ENCODE assay signal across 12 cellular contexts in genomic region chr11:8234425-8234821, GRCh38. TPM values are rescaled to one million over a fixed set of nuclear protein-coding genes. Genes with fewer than 3 reads are reported as not detected.
DNase-seq lines count a peak whose midpoint lies in the region; ATAC-seq, FAIRE-seq and TF ChIP-seq lines count a peak whose summit lies in the region.
"Had no signal": no experiment of that assay in that cellular context is flagged by ENCODE, and none has a peak within 500 bp of the region (broad histone marks: within the 10 kb centered on the region; RNA-seq: fewer than 3 reads in every experiment).

No MANE protein-coding gene starts in this region.

- TF ChIP-seq CTCF in brain microvascular endothelial cell (IDR thresholded peaks at IDR 0.05; ENCODE audit: low read depth, low read length, missing control alignments), result peak; percentile 21

- peak overlapping the region; percentile 47 for H3K14ac ChIP-seq in neuronal stem cell (ENCODE audit: low read length)

- H3K9me3 ChIP-seq in neuronal stem cell (replicated peaks in 1 of 2; ENCODE audit: control insufficient read depth in 2 of 2, insufficient read depth in 1 of 2, low read depth in 1 of 2, low read length in 2 of 2), result no peaks in the 10 kb centered on the region
- H3K9me3 ChIP-seq: Caco-2 had no signal

- peaks cover 4% of the 10 kb centered on the region for H3K79me1 ChIP-seq in neuronal stem cell (ENCODE audit: low read depth, low read length)

- no peaks in the 10 kb centered on the region for H3K27me3 ChIP-seq in brain microvascular endothelial cell (replicated peaks)
- peaks cover 0 to 48% (median 0%) of the 10 kb centered on the region in 3 experiments for H3K27me3 ChIP-seq in neuronal stem cell (ENCODE audit: control insufficient read depth in 3 of 3, insufficient read depth in 3 of 3, low read depth in 1 of 3, low read length in 3 of 3)

- H3K4me3 Mint-ChIP-seq in activated CD8-positive, alpha-beta memory T cell treated with anti-CD3 and anti-CD28 coated beads, Interleukin-2, amount 10 ng/mL, durations not matched to agents 7 days and 5 days, result no peak overlapping the region

- H3K23ac ChIP-seq in neuronal stem cell (ENCODE audit: low read depth, low read length, poor library complexity), result no peak overlapping the region

- no peak overlapping the region for H2BK5ac ChIP-seq in neuronal stem cell (ENCODE audit: low read length)

- H3K4ac ChIP-seq in neuronal stem cell (ENCODE audit: low read length), result no peak overlapping the region

- peak overlapping the region; percentile 89 for H2AK5ac ChIP-seq in neuronal stem cell (ENCODE audit: low read depth, low read length)

- H3K27me3 Mint-ChIP-seq in activated CD8-positive, alpha-beta memory T cell treated with anti-CD3 and anti-CD28 coated beads, Interleukin-2, amount 10 ng/mL, durations not matched to agents 7 days and 5 days, result no peaks in the 10 kb centered on the region

- H3K18ac ChIP-seq in neuronal stem cell (ENCODE audit: low read length), result peak overlapping the region; percentile 40

- FAIRE-seq in HTR-8/SVneo (lab: Jason Lieb, UNC), result no peak

- no peak overlapping the region for H4K8ac ChIP-seq in neuronal stem cell (ENCODE audit: low read depth, low read length)

- no peaks in the 10 kb centered on the region for H3K4me1 Mint-ChIP-seq in activated CD8-positive, alpha-beta memory T cell treated with anti-CD3 and anti-CD28 coated beads, Interleukin-2, amount 10 ng/mL, durations not matched to agents 7 days and 5 days

- H3K36me3 Mint-ChIP-seq in activated CD8-positive, alpha-beta memory T cell treated with anti-CD3 and anti-CD28 coated beads, Interleukin-2, amount 10 ng/mL, durations not matched to agents 7 days and 5 days, result no peaks in the 10 kb centered on the region

- H3K9me3 Mint-ChIP-seq in activated CD8-positive, alpha-beta memory T cell treated with anti-CD3 and anti-CD28 coated beads, Interleukin-2, amount 10 ng/mL, durations not matched to agents 7 days and 5 days (ENCODE audit: low read depth), result no peaks in the 10 kb centered on the region

- peak overlapping the region; percentile 79 for H2BK12ac ChIP-seq in neuronal stem cell (ENCODE audit: low read length)

- H3K36me3 ChIP-seq in brain microvascular endothelial cell (replicated peaks) (no peaks in the 10 kb centered on the region), neuronal stem cell (replicated peaks in 1 of 2; ENCODE audit: control insufficient read depth in 2 of 2, insufficient read depth in 2 of 2, low read length in 2 of 2) (no peaks in the 10 kb centered on the region)

- in situ Hi-C loops in Caki2 (cut with HindIII; ENCODE audit: low pct_unique_long_range_greater_than_20kb, low sequenced_read_pairs) (no loop called here), brain microvascular endothelial cell (cut with HindIII; ENCODE audit: low pct_ligation_motif_present, low sequenced_read_pairs) (no loop called here)

- H2BK120ac ChIP-seq in neuronal stem cell (ENCODE audit: low read depth, low read length), result no peak overlapping the region

- WGBS in neuronal stem cell (ENCODE audit: extremely low coverage in 2 of 2, insufficient read length in 2 of 2, insufficient replicate concordance in 1 of 2), 2 donors, result no CpG with 5 or more reads among the region's 5 CpGs

- H3K4me1 ChIP-seq in neuronal stem cell (ENCODE audit: control insufficient read depth in 2 of 2, insufficient read depth in 1 of 2, low read depth in 1 of 2, low read length in 2 of 2), result peaks cover 0 to 8% of the 10 kb centered on the region in 2 donors
- H3K4me1 ChIP-seq: Caco-2 had no signal

- no peak overlapping the region for H3K27ac Mint-ChIP-seq in activated CD8-positive, alpha-beta memory T cell treated with anti-CD3 and anti-CD28 coated beads, Interleukin-2, amount 10 ng/mL, durations not matched to agents 7 days and 5 days

- no peak for ATAC-seq in activated CD8-positive, alpha-beta memory T cell treated with anti-CD3 and anti-CD28 coated beads, Interleukin-2, amount 10 ng/mL, durations not matched to agents 7 days and 5 days

- no peak overlapping the region for H3K27ac ChIP-seq in brain microvascular endothelial cell
- H3K27ac ChIP-seq in neuronal stem cell (replicated peaks; ENCODE audit: low read length), result no peak overlapping the region

- peak overlapping the region; percentile 14 for H3K9ac ChIP-seq in neuronal stem cell (ENCODE audit: low read depth, low read length, poor library complexity)

- peak; percentile 64 for DNase-seq in Caki2 (ENCODE audit: low read depth)
- peak; percentile 26 for DNase-seq in HTR-8/SVneo (ENCODE audit: insufficient read length, low spot score)
- DNase-seq in brain microvascular endothelial cell, result no peak
- no peak for DNase-seq in neuronal stem cell (ENCODE audit: low spot score)
- DNase-seq in activated CD8-positive, alpha-beta memory T cell treated with anti-CD3 and anti-CD28 coated beads, Interleukin-2, amount 10 ng/mL, durations not matched to agents 7 days and 5 days, result no peak
- DNase-seq in OCI-M2 (lab: John Stamatoyannopoulos, UW; ENCODE audit: unreplicated experiment), result no peak
- DNase-seq in NCI-H2107 (lab: John Stamatoyannopoulos, UW), result no peak
- DNase-seq: activated CD4-positive, alpha-beta T cell treated with anti-CD3 and anti-CD28 coated beads for 48 hours; Caco-2; NCI-H1436 treated with DMSO at 0.1 percent for 48 hours; NCI-H774; retina had no signal

- H3K4me2 ChIP-seq in neuronal stem cell (ENCODE audit: insufficient read depth, low read length, poor library complexity, severe bottlenecking), result no peak overlapping the region

- H2BK15ac ChIP-seq in neuronal stem cell (ENCODE audit: low read length), result no peak overlapping the region

- CTCF ChIA-PET in activated CD8-positive, alpha-beta memory T cell treated with anti-CD3 and anti-CD28 coated beads, Interleukin-2, amount 10 ng/mL, durations not matched to agents 7 days and 5 days (lab: Charles Lee), result no interaction called here

- no peak overlapping the region for H4K91ac ChIP-seq in neuronal stem cell (ENCODE audit: low read depth, low read length, poor library complexity)

- H3K4me3 ChIP-seq in brain microvascular endothelial cell (ENCODE audit: low read depth, low read length) (no peak overlapping the region), neuronal stem cell (ENCODE audit: low read length in 2 of 2) (no peak overlapping the region)

- no peak overlapping the region for H2AFZ ChIP-seq in neuronal stem cell (ENCODE audit: low read length)

RNA-seq across cellular contexts. Expression of gene LMO1, which starts 29.3 kb away (rescaled TPM):
- total RNA-seq in Caki2 (2014; rRNA removed; shearing (Covaris generic); ENCODE audit: low replicate concordance), result not detected in 2 replicates
- 9.9 TPM for polyA plus RNA-seq in neuronal stem cell (2013, experiment 1 of 2)
- 9.4 TPM for polyA plus RNA-seq in neuronal stem cell (2013, experiment 2 of 2)
- total RNA-seq in activated CD8-positive, alpha-beta memory T cell treated with anti-CD3 and anti-CD28 coated beads, Interleukin-2, amount 10 ng/mL, durations not matched to agents 7 days and 5 days, result not detected
- total RNA-seq: Caco-2 had no signal

Comparison
In these comparisons a context has a peak if more than half of its experiments do, and no peak if none do; other contexts are left out.
1. DNase-seq: peak in Caki2 (single experiment) and HTR-8/SVneo (single experiment); none in brain microvascular endothelial cell (single experiment), neuronal stem cell (single experiment), activated CD8-positive, alpha-beta memory T cell treated with anti-CD3 and anti-CD28 coated beads, Interleukin-2, amount 10 ng/mL, durations not matched to agents 7 days and 5 days (single experiment), OCI-M2 (single experiment) and NCI-H2107 (single experiment).